ENCODE assay signal across 8 cellular contexts in genomic region chr6:3749991-3750323, GRCh38. TPM values are rescaled to one million over a fixed set of nuclear protein-coding genes. Genes with fewer than 3 reads are reported as not detected.
DNase-seq lines count a peak whose midpoint lies in the region; ATAC-seq and TF ChIP-seq lines count a peak whose summit lies in the region.

No MANE protein-coding gene starts in this region.

- no peak for TF ChIP-seq EP300 in transverse colon (IDR thresholded peaks at IDR 0.05; ENCODE audit: low read depth)

- H3K27me3 ChIP-seq in A673 (replicated peaks; ENCODE audit: insufficient read depth, low read depth, low read length, poor library complexity) (no peaks in the 10 kb centered on the region), transverse colon (peaks cover 16% of the 10 kb centered on the region)

- DNase-seq in A673 (ENCODE audit: low spot score) (peak; percentile 75), HPDE6-E6E7 (ENCODE audit: extremely low spot score) (peak; percentile 60), medulla oblongata (ENCODE audit: extremely low spot score) (peak; percentile 43), transverse colon (peak; percentile 40)
- no peak for DNase-seq in central memory CD8-positive, alpha-beta T cell (ENCODE audit: low spot score in 2 of 2)

- BruUV-seq in A673 (replicated peaks; lab: Mats Ljungman, UMichigan) = no TSS peak

- no peaks in the 10 kb centered on the region for H3K9me3 ChIP-seq in A673 (ENCODE audit: low read depth, low read length, poor library complexity, severe bottlenecking)
- H3K9me3 ChIP-seq in transverse colon = no peaks in the 10 kb centered on the region

- in situ Hi-C loops in transverse colon (cut with MboI; ENCODE audit: low pct_ligation_motif_present in 1 of 4, low pct_unique_long_range_greater_than_20kb in 1 of 4, low sequenced_read_pairs in 3 of 4) = loop anchor here (5.0 to 25.0 kb wide), 8 partner anchors 182 to 638 kb away; partner anchors contain the start of genes BPHL (in 2 of the 4), ECI2 (in 1 of the 4) and SLC22A23 (in 1 of the 4)

- TF ChIP-seq CTCF in A673 (conservative IDR thresholded peaks at IDR 0.05; ENCODE audit: low read depth, low read length) (no peak), transverse colon (IDR thresholded peaks at IDR 0.05) (no peak)

- H3K27ac Mint-ChIP-seq in central memory CD8-positive, alpha-beta T cell (ENCODE audit: low read depth) = no peak overlapping the region

- peak overlapping the region; percentile 71 for H3K27ac ChIP-seq in A673 (ENCODE audit: low read depth, low read length, poor library complexity, severe bottlenecking)
- peak overlapping the region; percentile 91 to 97 (median 92) for H3K27ac ChIP-seq in transverse colon

- peaks cover 46% of the 10 kb centered on the region for H3K27me3 Mint-ChIP-seq in central memory CD8-positive, alpha-beta T cell

- H3K36me3 ChIP-seq in A673 (ENCODE audit: insufficient read depth, low read length, poor library complexity, severe bottlenecking) (no peaks in the 10 kb centered on the region), transverse colon (no peaks in the 10 kb centered on the region)

- H3K36me3 Mint-ChIP-seq in central memory CD8-positive, alpha-beta T cell (ENCODE audit: insufficient read depth) = peaks cover 2% of the 10 kb centered on the region

- H3K4me3 Mint-ChIP-seq in central memory CD8-positive, alpha-beta T cell = peak overlapping the region; percentile 60

- CTCF ChIA-PET in A673 (lab: Charles Lee) = interaction anchor here (0.9 to 2.9 kb wide), 5 partner anchors 99 to 241 kb away, joined by 3 to 20 read pairs (median 7); partner anchors contain the start of gene FAM50B

- ATAC-seq in central memory CD8-positive, alpha-beta T cell (replicated peaks; ENCODE audit: extremely low read depth, poor library complexity, severe bottlenecking) = no peak
- ATAC-seq in GM21737 (IDR thresholded peaks at IDR 0.05; ENCODE audit: unreplicated experiment) (no peak), GM18909 (IDR thresholded peaks at IDR 0.05; ENCODE audit: poor library complexity, unreplicated experiment) (no peak), HG03460 (IDR thresholded peaks at IDR 0.05; ENCODE audit: unreplicated experiment) (no peak)

- POLR2A ChIA-PET in A673 (lab: Charles Lee; ENCODE audit: low non-redundant PET) = interaction anchor here (0.6 kb wide), 1 partner anchor 268 kb away, joined by 3 read pairs; no protein-coding TSS in a partner anchor

- no peaks in the 10 kb centered on the region for H3K4me1 Mint-ChIP-seq in central memory CD8-positive, alpha-beta T cell

- H3K4me3 ChIP-seq in A673 (ENCODE audit: low read depth, low read length, poor library complexity, severe bottlenecking) = peak overlapping the region; percentile 58
- H3K4me3 ChIP-seq in transverse colon = peak overlapping the region; percentile 47 to 72 (median 60)

- WGBS in transverse colon (ENCODE audit: low coverage in 1 of 2), 2 donors = 13 to 30% methylated on average over 4 to 7 of the region's 7 CpGs

- TF ChIP-seq POLR2A in transverse colon (IDR thresholded peaks at IDR 0.05) = no peak

- H3K9me3 Mint-ChIP-seq in central memory CD8-positive, alpha-beta T cell = no peaks in the 10 kb centered on the region

- H3K4me1 ChIP-seq in A673 (ENCODE audit: insufficient read depth, low read length, poor library complexity, severe bottlenecking) (peaks cover 30% of the 10 kb centered on the region), transverse colon (peaks cover 0 to 64% (median 44%) of the 10 kb centered on the region in 4 donors)

- intact Hi-C loops in A673 (cut with micrococcal nuclease; ENCODE audit: unreplicated experiment) (loop anchor here (2.0 to 10.0 kb wide), 3 partner anchors 97 to 465 kb away; partner anchors contain the start of gene FAM50B), transverse colon (cut with DNase I; ENCODE audit: low total_unique reads) (loop anchor here (5.0 kb wide), 1 partner anchor 77 kb away; no protein-coding TSS in a partner anchor)

RNA-seq across cellular contexts. Expression of gene PXDC1, which starts 1.6 kb away (rescaled TPM):
- total RNA-seq in A673 (2021) = 5.2 and 7.1 TPM in 2 replicates
- 10 to 100 TPM; 14.6 to 85.4 (median 44.3) TPM for total RNA-seq in transverse colon

Comparison
In these comparisons a context has a peak if more than half of its experiments do, and no peak if none do; other contexts are left out.
1. DNase-seq: peak in A673 (single experiment), HPDE6-E6E7 (single experiment), medulla oblongata (single experiment) and transverse colon (single experiment); none in central memory CD8-positive, alpha-beta T cell (0 of 2).